ENCODE assay signal across 8 cellular contexts in the genomic region with DNA sequence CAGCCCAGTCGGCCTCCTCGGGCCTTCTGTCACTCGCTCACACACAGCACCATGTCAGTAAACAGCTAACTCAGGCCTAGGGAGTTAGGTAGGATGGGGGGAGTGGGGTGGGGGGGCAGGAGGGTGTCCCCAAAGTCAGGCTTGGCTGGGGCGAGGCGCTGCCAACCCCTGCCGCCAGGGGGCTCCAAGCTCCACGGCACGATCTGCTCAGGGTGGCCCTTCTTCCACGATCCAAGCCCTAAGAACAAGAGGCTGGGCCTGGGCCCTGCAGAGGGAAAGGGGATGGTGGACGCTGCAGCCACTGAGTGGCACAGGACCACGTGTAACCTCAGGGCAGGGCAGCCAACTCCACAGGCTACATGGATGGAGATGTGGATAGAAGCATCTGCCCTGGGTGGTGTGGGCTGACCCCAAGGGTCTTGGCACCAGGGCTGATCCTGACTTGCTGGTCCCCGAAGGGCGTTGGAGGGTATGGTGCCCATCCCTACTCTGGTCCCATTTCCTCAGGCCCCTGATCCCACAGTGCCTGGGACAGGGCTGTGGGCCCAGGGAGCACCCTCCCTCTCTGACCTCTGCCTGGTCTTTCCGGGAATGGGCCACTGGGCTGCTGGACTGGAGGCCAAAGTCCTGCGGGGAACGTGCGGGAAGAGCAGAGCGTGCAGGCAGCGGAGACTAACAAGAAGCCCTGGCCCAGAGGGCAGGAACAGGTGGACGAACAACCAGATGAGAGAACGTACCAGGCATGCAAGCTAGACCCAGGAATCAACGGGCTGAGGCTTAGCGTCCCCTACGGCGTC. TPM values are rescaled to one million over a fixed set of nuclear protein-coding genes. Genes with fewer than 3 reads are reported as not detected.
DNase-seq lines count a peak whose midpoint lies in the region; ATAC-seq and TF ChIP-seq lines count a peak whose summit lies in the region.

No MANE protein-coding gene starts in this region.

- H3K27ac Mint-ChIP-seq in activated naive CD4-positive, alpha-beta T cell treated with anti-CD3 and anti-CD28 coated beads, Interleukin-2, amount 10 ng/mL, durations not matched to agents 7 days and 5 days = peak overlapping the region; percentile 37

- H3K4me1 Mint-ChIP-seq in activated naive CD4-positive, alpha-beta T cell treated with anti-CD3 and anti-CD28 coated beads, Interleukin-2, amount 10 ng/mL, durations not matched to agents 7 days and 5 days = peaks cover 15% of the 10 kb centered on the region

- intact Hi-C loops in Right ventricle myocardium superior (cut with DNase I) = loop anchor here (2.0 to 10.0 kb wide), 2 partner anchors 44 to 144 kb away; partner anchors contain the start of genes RANBP1 and TRMT2A

- DNase-seq in C1 segment of cervical spinal cord (lab: John Stamatoyannopoulos, UW) (peak in 11 of 14 donors; percentile 19 to 74 (median 49)), HEK293T (ENCODE audit: extremely low spot score) (peak; percentile 84), SK-MEL-5 (ENCODE audit: low read depth, low spot score) (peak; percentile 62), Right ventricle myocardium superior (peak; percentile 85), putamen (ENCODE audit: low spot score) (peak; percentile 52), GF-D8 (lab: John Stamatoyannopoulos, UW) (no peak)
- DNase-seq in activated naive CD4-positive, alpha-beta T cell treated with anti-CD3 and anti-CD28 coated beads, Interleukin-2, amount 10 ng/mL, durations not matched to agents 7 days and 5 days = peak; percentile 85

- POLR2A ChIA-PET in HEK293T (lab: Yijun Ruan, JAX) = interaction anchor here (1.5 to 3.6 kb wide), 3 partner anchors 16 to 44 kb away, joined by 3 to 18 read pairs (median 6); no protein-coding TSS in a partner anchor

- ATAC-seq in Right ventricle myocardium superior (ENCODE audit: poor library complexity) (peak; percentile 79), GM19397 (IDR thresholded peaks at IDR 0.05; ENCODE audit: unreplicated experiment) (no peak)

- in situ Hi-C loops in SK-MEL-5 (cut with HindIII; ENCODE audit: low pct_unique_long_range_greater_than_20kb, low sequenced_read_pairs) = no loop called here

- no peaks in the 10 kb centered on the region for H3K27me3 Mint-ChIP-seq in activated naive CD4-positive, alpha-beta T cell treated with anti-CD3 and anti-CD28 coated beads, Interleukin-2, amount 10 ng/mL, durations not matched to agents 7 days and 5 days

- no peak overlapping the region for H3K4me3 Mint-ChIP-seq in activated naive CD4-positive, alpha-beta T cell treated with anti-CD3 and anti-CD28 coated beads, Interleukin-2, amount 10 ng/mL, durations not matched to agents 7 days and 5 days

- H3K36me3 Mint-ChIP-seq in activated naive CD4-positive, alpha-beta T cell treated with anti-CD3 and anti-CD28 coated beads, Interleukin-2, amount 10 ng/mL, durations not matched to agents 7 days and 5 days = peaks cover 6% of the 10 kb centered on the region

- CTCF ChIA-PET in HEK293T (lab: Yijun Ruan, JAX) = interaction anchor here (1.0 to 2.7 kb wide), 3 partner anchors 43 to 240 kb away, joined by 3 to 35 read pairs (median 7); no protein-coding TSS in a partner anchor
- CTCF ChIA-PET in activated naive CD4-positive, alpha-beta T cell treated with anti-CD3 and anti-CD28 coated beads, Interleukin-2, amount 10 ng/mL, durations not matched to agents 7 days and 5 days (lab: Charles Lee) = interaction anchor here (0.7 to 4.4 kb wide), 12 partner anchors 11 to 240 kb away, joined by 3 to 28 read pairs (median 4); no protein-coding TSS in a partner anchor

- no peaks in the 10 kb centered on the region for H3K9me3 Mint-ChIP-seq in activated naive CD4-positive, alpha-beta T cell treated with anti-CD3 and anti-CD28 coated beads, Interleukin-2, amount 10 ng/mL, durations not matched to agents 7 days and 5 days

TF ChIP-seq in HEK293T, 16 proteins besides CTCF, POLR2A, EP300 and RAD21:
- TF ChIP-seq ARNT (IDR thresholded peaks at IDR 0.05) = no peak
- no peak for TF ChIP-seq NFRKB (IDR thresholded peaks at IDR 0.05)
- no peak for TF ChIP-seq FOXM1 (IDR thresholded peaks at IDR 0.05; ENCODE audit: borderline replicate concordance)
- TF ChIP-seq FOXK2 (IDR thresholded peaks at IDR 0.05) = no peak
- TF ChIP-seq LEF1 (IDR thresholded peaks at IDR 0.05; ENCODE audit: borderline replicate concordance) = no peak
- no peak for TF ChIP-seq SP1 (IDR thresholded peaks at IDR 0.05)
- no peak for TF ChIP-seq TARDBP (IDR thresholded peaks at IDR 0.05)
- TF ChIP-seq ZNF384 (IDR thresholded peaks at IDR 0.05) = no peak
- TF ChIP-seq HDGF (IDR thresholded peaks at IDR 0.05; ENCODE audit: borderline replicate concordance) = no peak
- TF ChIP-seq SUZ12 (IDR thresholded peaks at IDR 0.05) = no peak
- TF ChIP-seq CTBP1 (IDR thresholded peaks at IDR 0.05; ENCODE audit: borderline replicate concordance) = no peak
- no peak for TF ChIP-seq FOXA1 (IDR thresholded peaks at IDR 0.05)
- TF ChIP-seq PKNOX1 (IDR thresholded peaks at IDR 0.05) = no peak
- no peak for TF ChIP-seq ELF4 (IDR thresholded peaks at IDR 0.05)

RNA-seq across cellular contexts. Expression of gene TXNRD2, which starts 29.1 kb away (rescaled TPM):
- 24.7 and 25.8 TPM in 2 replicates for total RNA-seq in SK-MEL-5 (2014; rRNA removed; shearing (Covaris generic))
- 22.8 and 24.0 TPM in 2 replicates for polyA plus RNA-seq in SK-MEL-5 (2015; cell fraction: cytosol; rRNA removed)
- polyA plus RNA-seq in SK-MEL-5 (2015; cell fraction: nucleus; rRNA removed) = 36.2 and 38.5 TPM in 2 replicates
- 40.4 TPM for total RNA-seq in Right ventricle myocardium superior

RNA-seq across cellular contexts. Expression of gene COMT, which starts 29.1 kb away (rescaled TPM):
- 156 and 172 TPM in 2 replicates for total RNA-seq in SK-MEL-5 (2014; rRNA removed; shearing (Covaris generic))
- 354 and 397 TPM in 2 replicates for polyA plus RNA-seq in SK-MEL-5 (2015; cell fraction: cytosol; rRNA removed)
- 38.9 and 56.0 TPM in 2 replicates for polyA plus RNA-seq in SK-MEL-5 (2015; cell fraction: nucleus; rRNA removed)
- 75.3 TPM for total RNA-seq in Right ventricle myocardium superior

RNA-seq across cellular contexts. Expression of gene ARVCF, which starts 45.9 kb away (rescaled TPM):
- total RNA-seq in SK-MEL-5 (2014; rRNA removed; shearing (Covaris generic)) = 4.9 and 5.4 TPM in 2 replicates
- polyA plus RNA-seq in SK-MEL-5 (2015; cell fraction: cytosol; rRNA removed) = 3.8 and 4.1 TPM in 2 replicates
- 43.0 and 46.9 TPM in 2 replicates for polyA plus RNA-seq in SK-MEL-5 (2015; cell fraction: nucleus; rRNA removed)
- total RNA-seq in Right ventricle myocardium superior = 31.4 TPM

RNA-seq across cellular contexts. Expression of gene TANGO2, which starts 50.2 kb away (rescaled TPM):
- 68.3 and 70.0 TPM in 2 replicates for total RNA-seq in SK-MEL-5 (2014; rRNA removed; shearing (Covaris generic))
- 78.2 and 85.2 TPM in 2 replicates for polyA plus RNA-seq in SK-MEL-5 (2015; cell fraction: cytosol; rRNA removed)
- polyA plus RNA-seq in SK-MEL-5 (2015; cell fraction: nucleus; rRNA removed) = 68.0 and 80.2 TPM in 2 replicates
- total RNA-seq in Right ventricle myocardium superior = 62.3 TPM
